22 cellular contexts compared by ENCODE assay signal in genomic region chr7:40765633-40766032, GRCh38.
DNase-seq lines count a peak whose midpoint lies in the region; ATAC-seq and TF ChIP-seq lines count a peak whose summit lies in the region.
"Had no signal": no experiment of that assay in that cellular context is flagged by ENCODE, and none has a peak within 500 bp of the region (broad histone marks: within the 10 kb centered on the region; RNA-seq: fewer than 3 reads in every experiment).

No MANE protein-coding gene starts in this region.

- peak overlapping the region; percentile 17 for H3K4me3 ChIP-seq in SU-DHL-6 (ENCODE audit: insufficient read depth, low read length, poor library complexity, severe bottlenecking)
- H3K4me3 ChIP-seq in mesenchymal stem cell (ENCODE audit: insufficient read depth in 1 of 2, low read depth in 1 of 2, low read length in 2 of 2) = no peak overlapping the region
- no peak overlapping the region for H3K4me3 ChIP-seq in uterus
- H3K4me3 ChIP-seq: HAP-1 had no signal

- intact Hi-C loops in activated CD8-positive, alpha-beta T cell treated with anti-CD3 and anti-CD28 coated beads for 36 hours (cut with micrococcal nuclease) = no loop called here
- intact Hi-C loops in uterus (cut with DNase I; ENCODE audit: low total_unique reads) = no loop called here

- H2BK12ac ChIP-seq in mesenchymal stem cell (ENCODE audit: low read length in 2 of 2) = no peak overlapping the region

- H2AFZ ChIP-seq in SU-DHL-6 (ENCODE audit: low read depth, low read length, severe bottlenecking) (peak overlapping the region; percentile 49), mesenchymal stem cell (ENCODE audit: low read depth, low read length) (no peak overlapping the region)

- peak overlapping the region; percentile 53 for H3K27ac ChIP-seq in SU-DHL-6 (ENCODE audit: low read depth, low read length)
- no peak overlapping the region for H3K27ac ChIP-seq in mesenchymal stem cell (ENCODE audit: low read length, poor library complexity, severe bottlenecking)
- H3K27ac ChIP-seq in uterus = no peak overlapping the region
- H3K27ac ChIP-seq: RWPE1 had no signal

- H2AK5ac ChIP-seq in mesenchymal stem cell (ENCODE audit: low read length, severe bottlenecking) = no peak overlapping the region

- peaks cover 4% of the 10 kb centered on the region for H3K4me1 ChIP-seq in mesenchymal stem cell (ENCODE audit: control insufficient read depth, insufficient read depth, low read depth, low read length)
- no peaks in the 10 kb centered on the region for H3K4me1 ChIP-seq in uterus
- H3K4me1 ChIP-seq: HAP-1 had no signal

- 80% methylated on average over 1 of the region's 2 CpGs for WGBS in mesenchymal stem cell

- peak; percentile 28 for DNase-seq in activated CD8-positive, alpha-beta T cell treated with anti-CD3 and anti-CD28 coated beads, Interleukin-2, amount 10 ng/mL, durations not matched to agents 7 days and 5 days
- no peak for DNase-seq in activated CD8-positive, alpha-beta T cell treated with anti-CD3 and anti-CD28 coated beads for 36 hours
- DNase-seq in Kasumi-1 (lab: John Stamatoyannopoulos, UW) (peak; percentile 79 to 83), foreskin melanocyte (no peak), mesenchymal stem cell (no peak), uterus (no peak)
- DNase-seq: 8988T; ACHN; BE2C; CD4-positive, CD25-positive, alpha-beta regulatory T cell; GOT3; HFFc6; NCI-H2029; NCI-H446; NCI-H524 treated with DMSO at 0.1 percent for 48 hours; NCI-H774; NK-92 treated with Interleukin-12 subunit alpha and Interleukin-12 subunit beta, amount 100 ng/mL, for 24 hours; SHP77 had no signal

- H2BK15ac ChIP-seq in mesenchymal stem cell (ENCODE audit: low read depth, poor library complexity, severe bottlenecking) = no peak overlapping the region

- TF ChIP-seq POLR2A in uterus (IDR thresholded peaks at IDR 0.05) = no peak

- peaks cover 4% of the 10 kb centered on the region for H3K4me1 Mint-ChIP-seq in activated CD8-positive, alpha-beta T cell treated with anti-CD3 and anti-CD28 coated beads, Interleukin-2, amount 10 ng/mL, durations not matched to agents 7 days and 5 days (ENCODE audit: low read depth)
- no peaks in the 10 kb centered on the region for H3K4me1 Mint-ChIP-seq in activated CD8-positive, alpha-beta T cell treated with anti-CD3 and anti-CD28 coated beads for 36 hours (ENCODE audit: low read depth)
- H3K4me1 Mint-ChIP-seq: CD4-positive, CD25-positive, alpha-beta regulatory T cell had no signal

- H3K27me3 Mint-ChIP-seq in activated CD8-positive, alpha-beta T cell treated with anti-CD3 and anti-CD28 coated beads, Interleukin-2, amount 10 ng/mL, durations not matched to agents 7 days and 5 days (ENCODE audit: low read depth) = peaks cover 5% of the 10 kb centered on the region
- no peaks in the 10 kb centered on the region for H3K27me3 Mint-ChIP-seq in activated CD8-positive, alpha-beta T cell treated with anti-CD3 and anti-CD28 coated beads for 36 hours
- H3K27me3 Mint-ChIP-seq: CD4-positive, CD25-positive, alpha-beta regulatory T cell had no signal

- H3K9me3 ChIP-seq in SU-DHL-6 (ENCODE audit: insufficient read depth, low read length) (no peaks in the 10 kb centered on the region), mesenchymal stem cell (ENCODE audit: control insufficient read depth, low read length) (no peaks in the 10 kb centered on the region), uterus (no peaks in the 10 kb centered on the region)
- H3K9me3 ChIP-seq: BE2C, HAP-1 had no signal

- H3K36me3 Mint-ChIP-seq in activated CD8-positive, alpha-beta T cell treated with anti-CD3 and anti-CD28 coated beads, Interleukin-2, amount 10 ng/mL, durations not matched to agents 7 days and 5 days (ENCODE audit: low read depth) = no peaks in the 10 kb centered on the region
- H3K36me3 Mint-ChIP-seq in activated CD8-positive, alpha-beta T cell treated with anti-CD3 and anti-CD28 coated beads for 36 hours (ENCODE audit: low read depth) = no peaks in the 10 kb centered on the region
- H3K36me3 Mint-ChIP-seq: CD4-positive, CD25-positive, alpha-beta regulatory T cell had no signal

- H4K91ac ChIP-seq in mesenchymal stem cell (ENCODE audit: low read length) = no peak overlapping the region

- no peaks in the 10 kb centered on the region for H4K20me1 ChIP-seq in SU-DHL-6 (ENCODE audit: low read depth, low read length)

- CTCF ChIA-PET in activated CD8-positive, alpha-beta T cell treated with anti-CD3 and anti-CD28 coated beads, Interleukin-2, amount 10 ng/mL, durations not matched to agents 7 days and 5 days (lab: Charles Lee) = no interaction called here
- CTCF ChIA-PET in activated CD8-positive, alpha-beta T cell treated with anti-CD3 and anti-CD28 coated beads for 36 hours (lab: Charles Lee) = interaction anchor here (1.1 kb wide), 1 partner anchor 19 kb away, joined by 3 read pairs; no protein-coding TSS in a partner anchor

- POLR2A ChIA-PET in activated CD8-positive, alpha-beta T cell treated with anti-CD3 and anti-CD28 coated beads, Interleukin-2, amount 10 ng/mL, durations not matched to agents 7 days and 5 days (lab: Charles Lee) = no interaction called here
- POLR2A ChIA-PET in activated CD8-positive, alpha-beta T cell treated with anti-CD3 and anti-CD28 coated beads for 36 hours (lab: Charles Lee) = no interaction called here

- H3K9me2 ChIP-seq in SU-DHL-6 (replicated peaks; ENCODE audit: insufficient read depth, low read length) = no peaks in the 10 kb centered on the region

- H3K14ac ChIP-seq in mesenchymal stem cell (ENCODE audit: low read length in 2 of 2) = no peak overlapping the region

- H3K36me3 ChIP-seq in SU-DHL-6 (ENCODE audit: low read length) (no peaks in the 10 kb centered on the region), mesenchymal stem cell (ENCODE audit: control insufficient read depth in 1 of 2, insufficient read depth in 2 of 2, low read depth in 1 of 2, low read length in 2 of 2) (no peaks in the 10 kb centered on the region), uterus (no peaks in the 10 kb centered on the region)
- H3K36me3 ChIP-seq: BE2C, HAP-1 had no signal

- no peaks in the 10 kb centered on the region for H3K9me3 Mint-ChIP-seq in activated CD8-positive, alpha-beta T cell treated with anti-CD3 and anti-CD28 coated beads, Interleukin-2, amount 10 ng/mL, durations not matched to agents 7 days and 5 days (ENCODE audit: insufficient read depth)
- H3K9me3 Mint-ChIP-seq in activated CD8-positive, alpha-beta T cell treated with anti-CD3 and anti-CD28 coated beads for 36 hours = no peaks in the 10 kb centered on the region
- H3K9me3 Mint-ChIP-seq: HFFc6 had no signal

- H3K27ac Mint-ChIP-seq in activated CD8-positive, alpha-beta T cell treated with anti-CD3 and anti-CD28 coated beads, Interleukin-2, amount 10 ng/mL, durations not matched to agents 7 days and 5 days = no peak overlapping the region
- no peak overlapping the region for H3K27ac Mint-ChIP-seq in activated CD8-positive, alpha-beta T cell treated with anti-CD3 and anti-CD28 coated beads for 36 hours
- H3K27ac Mint-ChIP-seq: CD4-positive, CD25-positive, alpha-beta regulatory T cell; HFFc6 had no signal

- H3F3A ChIP-seq in SU-DHL-6 (ENCODE audit: insufficient read depth) = no peaks in the 10 kb centered on the region; the same call in 1 of the 2 replicates

- ATAC-seq in activated CD8-positive, alpha-beta T cell treated with anti-CD3 and anti-CD28 coated beads, Interleukin-2, amount 10 ng/mL, durations not matched to agents 7 days and 5 days = no peak
- no peak for ATAC-seq in activated CD8-positive, alpha-beta T cell treated with anti-CD3 and anti-CD28 coated beads for 36 hours
- ATAC-seq: Panc1 had no signal

- no peak overlapping the region for H3K4ac ChIP-seq in mesenchymal stem cell (ENCODE audit: low read depth in 1 of 2, low read length in 2 of 2)

- no peak for TF ChIP-seq CTCF in activated CD8-positive, alpha-beta T cell treated with anti-CD3 and anti-CD28 coated beads for 36 hours (IDR thresholded peaks at IDR 0.05)
- TF ChIP-seq CTCF in SU-DHL-6 (IDR thresholded peaks at IDR 0.05; ENCODE audit: insufficient read depth, low read length, poor library complexity, severe bottlenecking) (no peak), uterus (IDR thresholded peaks at IDR 0.05) (no peak)

- no peak overlapping the region for H3K23ac ChIP-seq in mesenchymal stem cell (ENCODE audit: low read length in 2 of 2)

- H4K8ac ChIP-seq in mesenchymal stem cell (ENCODE audit: low read length) = no peak overlapping the region

- H2BK5ac ChIP-seq in mesenchymal stem cell (ENCODE audit: low read depth, low read length, poor library complexity, severe bottlenecking) = no peak overlapping the region

- H3K4me2 ChIP-seq in SU-DHL-6 (ENCODE audit: low read depth, low read length, poor library complexity, severe bottlenecking) = peak overlapping the region; percentile 58
- H3K4me2 ChIP-seq in mesenchymal stem cell (ENCODE audit: low read length, poor library complexity, severe bottlenecking) = no peak overlapping the region

- no peak overlapping the region for H2BK120ac ChIP-seq in mesenchymal stem cell (ENCODE audit: low read depth, low read length)

- H3K18ac ChIP-seq in mesenchymal stem cell (ENCODE audit: low read depth in 1 of 2, low read length in 2 of 2) = no peak overlapping the region

- no peaks in the 10 kb centered on the region for H3K79me1 ChIP-seq in mesenchymal stem cell (replicated peaks; ENCODE audit: low read length, poor library complexity, severe bottlenecking)

- H3K4me3 Mint-ChIP-seq in activated CD8-positive, alpha-beta T cell treated with anti-CD3 and anti-CD28 coated beads, Interleukin-2, amount 10 ng/mL, durations not matched to agents 7 days and 5 days = no peak overlapping the region
- H3K4me3 Mint-ChIP-seq in activated CD8-positive, alpha-beta T cell treated with anti-CD3 and anti-CD28 coated beads for 36 hours = no peak overlapping the region
- H3K4me3 Mint-ChIP-seq: CD4-positive, CD25-positive, alpha-beta regulatory T cell; HFFc6 had no signal

- H3K27me3 ChIP-seq in SU-DHL-6 (ENCODE audit: low read length) = no peaks in the 10 kb centered on the region
- H3K27me3 ChIP-seq in mesenchymal stem cell (ENCODE audit: control insufficient read depth in 1 of 2, insufficient read depth in 1 of 2, low read length in 2 of 2) = no peaks in the 10 kb centered on the region
- no peaks in the 10 kb centered on the region for H3K27me3 ChIP-seq in uterus
- H3K27me3 ChIP-seq: BE2C had no signal

- no peaks in the 10 kb centered on the region for H3K79me2 ChIP-seq in SU-DHL-6 (ENCODE audit: insufficient read depth, low read length)

- H3K9ac ChIP-seq in SU-DHL-6 (ENCODE audit: low read length) (peak overlapping the region; percentile 27), mesenchymal stem cell (ENCODE audit: low read length) (no peak overlapping the region)

Comparison
In these comparisons a context has a peak if more than half of its experiments do, and no peak if none do; other contexts are left out.
1. DNase-seq: peak in activated CD8-positive, alpha-beta T cell treated with anti-CD3 and anti-CD28 coated beads, Interleukin-2, amount 10 ng/mL, durations not matched to agents 7 days and 5 days (single experiment) and Kasumi-1 (2 of 2); none in activated CD8-positive, alpha-beta T cell treated with anti-CD3 and anti-CD28 coated beads for 36 hours (single experiment), foreskin melanocyte (single experiment), mesenchymal stem cell (single experiment) and uterus (0 of 2).